Comparison of ENCODE assay signal across 8 cellular contexts in the genomic region with DNA sequence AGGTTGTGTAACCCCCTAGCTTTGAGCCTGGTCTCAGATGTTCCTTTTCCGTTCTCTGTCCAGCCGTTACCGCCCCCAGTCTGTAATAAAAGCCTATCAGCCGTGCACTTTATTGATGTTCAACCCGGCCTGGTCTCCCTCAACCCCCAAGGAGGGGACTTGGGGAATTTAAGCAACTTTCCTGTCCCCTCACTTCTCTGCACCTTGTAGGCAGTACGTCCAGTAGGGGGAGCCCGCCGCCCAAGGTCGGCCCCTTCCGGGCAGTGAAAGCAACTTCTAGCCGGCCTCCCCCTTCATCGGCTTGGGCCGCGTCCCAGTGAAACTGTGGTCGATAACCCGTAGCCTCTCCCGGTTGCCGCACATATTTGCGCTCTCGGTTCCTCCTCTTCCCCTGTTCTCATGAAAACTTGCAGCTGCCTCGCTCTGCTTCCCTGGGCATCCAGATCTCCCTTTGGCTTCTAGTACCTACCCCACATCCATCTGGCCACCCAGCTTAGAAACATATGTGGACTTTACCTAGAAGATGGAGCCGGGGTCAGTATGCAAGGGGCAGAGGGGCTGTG. TPM values are rescaled to one million over a fixed set of nuclear protein-coding genes. Genes with fewer than 3 reads are reported as not detected.
DNase-seq lines count a peak whose midpoint lies in the region; ATAC-seq and TF ChIP-seq lines count a peak whose summit lies in the region.

No MANE protein-coding gene starts in this region.

- in situ Hi-C loops in GM23248 (cut with MboI): no loop called here

- no peaks in the 10 kb centered on the region for H3F3A ChIP-seq in GM23248 (ENCODE audit: insufficient read depth)

- H3K4me2 ChIP-seq in GM23248 (ENCODE audit: unreplicated experiment): peak overlapping the region; percentile 81

- ATAC-seq in psoas muscle (peak; percentile 70 to 83 (median 74)), upper lobe of right lung (peak; percentile 83)

- no peaks in the 10 kb centered on the region for H4K20me1 ChIP-seq in GM23248 (ENCODE audit: insufficient read depth)

- WGBS in GM23248 (ENCODE audit: low coverage in 1 of 2, low lambda C conversion rate in 2 of 2, missing lambda C conversion rate in 2 of 2), 2 experiments: 1 to 4% methylated on average over 22 of the region's 22 CpGs
- WGBS in psoas muscle, 3 donors: 3 to 6% (median 5%) methylated on average over 22 of the region's 22 CpGs

- TF ChIP-seq CTCF in left ventricle myocardium inferior (IDR thresholded peaks at IDR 0.05; ENCODE audit: borderline replicate concordance) (peak; percentile 95), psoas muscle (IDR thresholded peaks at IDR 0.05) (peak; percentile 90), upper lobe of right lung (IDR thresholded peaks at IDR 0.05) (peak; percentile 87)

- H3K9me3 ChIP-seq in GM23248 (ENCODE audit: low read depth) (no peaks in the 10 kb centered on the region), left ventricle myocardium inferior (replicated peaks) (no peaks in the 10 kb centered on the region), psoas muscle (no peaks in the 10 kb centered on the region), upper lobe of right lung (no peaks in the 10 kb centered on the region)

- H3K27me3 ChIP-seq in GM23248 (replicated peaks; ENCODE audit: insufficient read depth): no peaks in the 10 kb centered on the region
- H3K27me3 ChIP-seq in left ventricle myocardium inferior (ENCODE audit: low read depth): no peaks in the 10 kb centered on the region
- no peaks in the 10 kb centered on the region for H3K27me3 ChIP-seq in psoas muscle (ENCODE audit: insufficient read depth in 3 of 3, low read length in 2 of 3)
- H3K27me3 ChIP-seq in upper lobe of right lung: no peaks in the 10 kb centered on the region

- H3K79me2 ChIP-seq in GM23248 (ENCODE audit: insufficient read depth): no peaks in the 10 kb centered on the region

- H3K9ac ChIP-seq in GM23248: peak overlapping the region; percentile 64

- DNase-seq in COLO829 (ENCODE audit: low spot score) (peak; percentile 48), GM23248 (peak; percentile 84), NCI-H1436 (lab: John Stamatoyannopoulos, UW) (peak; percentile 82), T-helper 1 cell (peak; percentile 55 to 77 (median 69)), amniotic epithelial cell (ENCODE audit: low read depth) (peak; percentile 77), left ventricle myocardium inferior (peak; percentile 90), psoas muscle (peak; percentile 89 to 91), upper lobe of right lung (peak; percentile 96)

- H3K4me1 ChIP-seq in GM23248 (ENCODE audit: insufficient read depth): peaks cover 5% of the 10 kb centered on the region; the same call in 1 of the 2 replicates
- H3K4me1 ChIP-seq in left ventricle myocardium inferior: peaks cover 47% of the 10 kb centered on the region
- peaks cover 21% of the 10 kb centered on the region for H3K4me1 ChIP-seq in psoas muscle
- H3K4me1 ChIP-seq in upper lobe of right lung: peaks cover 32% of the 10 kb centered on the region

- H3K27ac ChIP-seq in GM23248 (no peak overlapping the region), left ventricle myocardium inferior (replicated peaks) (peak overlapping the region; percentile 79), psoas muscle (peak overlapping the region; percentile 71), upper lobe of right lung (peak overlapping the region; percentile 81)

- intact Hi-C loops in left ventricle myocardium inferior (cut with micrococcal nuclease): no loop called here
- intact Hi-C loops in psoas muscle (cut with DNase I): loop anchor here (2.0 to 5.0 kb wide), 3 partner anchors 42 to 108 kb away; a partner anchor contains a TSS
- intact Hi-C loops in upper lobe of right lung (cut with DNase I): no loop called here

- no peaks in the 10 kb centered on the region for H3K36me3 ChIP-seq in GM23248 (ENCODE audit: low read depth)
- H3K36me3 ChIP-seq in left ventricle myocardium inferior: peaks cover 29% of the 10 kb centered on the region
- H3K36me3 ChIP-seq in psoas muscle (ENCODE audit: insufficient read depth in 1 of 2, low read depth in 1 of 2): peaks cover 4 to 45% of the 10 kb centered on the region in 2 donors
- H3K36me3 ChIP-seq in upper lobe of right lung: no peaks in the 10 kb centered on the region

- H3K4me3 ChIP-seq in GM23248 (peak overlapping the region; percentile 58), left ventricle myocardium inferior (peak overlapping the region; percentile 59), psoas muscle (peak overlapping the region; percentile 16), upper lobe of right lung (peak overlapping the region; percentile 40)

- H3K9me2 ChIP-seq in GM23248 (ENCODE audit: insufficient read depth): no peaks in the 10 kb centered on the region

- peak overlapping the region; percentile 84 for H2AFZ ChIP-seq in GM23248

RNA-seq across cellular contexts. Expression of a gene that starts 7.9 kb away (rescaled TPM):
- total RNA-seq in GM23248 (2014; rRNA removed; shearing (Covaris generic)): 44.7 and 53.7 TPM in 2 replicates
- polyA plus RNA-seq in GM23248 (2016; fragmentation: Nextera tagmentation; extraction: Ambion mirVana) (20.0 and 22.7 TPM in 2 replicates), psoas muscle (10 to 100 TPM; 12.0 to 30.0 (median 12.8) TPM)
- total RNA-seq in left ventricle myocardium inferior (25.3 TPM), psoas muscle (10 to 100 TPM; 28.2 to 42.3 (median 33.8) TPM), upper lobe of right lung (29.4 TPM)

RNA-seq across cellular contexts. Expression of a gene that starts 8.4 kb away (rescaled TPM):
- total RNA-seq in GM23248 (2014; rRNA removed; shearing (Covaris generic)): not detected in 2 replicates
- polyA plus RNA-seq in GM23248 (2016; fragmentation: Nextera tagmentation; extraction: Ambion mirVana): 0.16 TPM in 1 of 2 replicates, not detected in the other
- 0.14 TPM for total RNA-seq in left ventricle myocardium inferior
- total RNA-seq in psoas muscle: not detected
- under 1 TPM in 2 of 3 donors, not detected in 1; 0.04 to 0.17 TPM for polyA plus RNA-seq in psoas muscle
- total RNA-seq in upper lobe of right lung: 47.4 TPM

RNA-seq across cellular contexts. Expression of a gene that starts 21.6 kb away (rescaled TPM):
- total RNA-seq in GM23248 (2014; rRNA removed; shearing (Covaris generic)): 61.7 and 80.8 TPM in 2 replicates
- polyA plus RNA-seq in GM23248 (2016; fragmentation: Nextera tagmentation; extraction: Ambion mirVana): 81.6 and 92.2 TPM in 2 replicates
- total RNA-seq in left ventricle myocardium inferior: 50.1 TPM
- 10 to 100 TPM; 21.0 to 44.1 (median 34.5) TPM for total RNA-seq in psoas muscle
- polyA plus RNA-seq in psoas muscle: 10 to 100 TPM; 25.4 to 29.9 (median 25.6) TPM
- 140 TPM for total RNA-seq in upper lobe of right lung

RNA-seq across cellular contexts. Expression of a gene that starts 53.2 kb away (rescaled TPM):
- total RNA-seq in GM23248 (2014; rRNA removed; shearing (Covaris generic)): 2.5 and 3.2 TPM in 2 replicates
- polyA plus RNA-seq in GM23248 (2016; fragmentation: Nextera tagmentation; extraction: Ambion mirVana): 13.6 and 14.2 TPM in 2 replicates
- 13.9 TPM for total RNA-seq in left ventricle myocardium inferior
- total RNA-seq in psoas muscle: 10 to 100 TPM; 10.8 to 16.1 (median 12.8) TPM
- polyA plus RNA-seq in psoas muscle: 10 to 100 TPM in 1 of 3 donors, 1 to 10 TPM in 2; 6.2 to 10.2 (median 7.2) TPM
- total RNA-seq in upper lobe of right lung: 16.9 TPM

Comparison
In these comparisons a context has a peak if more than half of its experiments do, and no peak if none do; other contexts are left out.
1. RNA of a gene that starts 8.4 kb away (total RNA-seq): 47.4 TPM in upper lobe of right lung (single experiment); 0.14 TPM in left ventricle myocardium inferior (single experiment), not detected in GM23248 and not detected in psoas muscle; every median in the first group is over 10 times any median in the second.
2. intact Hi-C loops: an anchor here in psoas muscle (2.0 to 5.0 kb wide); none called in left ventricle myocardium inferior and upper lobe of right lung.
3. Peak in every context shown above with its lines, with median percentiles within 50 percentile points of each other: DNase-seq, H3K4me3 ChIP-seq and CTCF ChIP-seq.